Comparison of ENCODE assay signal across 1 cellular context in the genomic region with DNA sequence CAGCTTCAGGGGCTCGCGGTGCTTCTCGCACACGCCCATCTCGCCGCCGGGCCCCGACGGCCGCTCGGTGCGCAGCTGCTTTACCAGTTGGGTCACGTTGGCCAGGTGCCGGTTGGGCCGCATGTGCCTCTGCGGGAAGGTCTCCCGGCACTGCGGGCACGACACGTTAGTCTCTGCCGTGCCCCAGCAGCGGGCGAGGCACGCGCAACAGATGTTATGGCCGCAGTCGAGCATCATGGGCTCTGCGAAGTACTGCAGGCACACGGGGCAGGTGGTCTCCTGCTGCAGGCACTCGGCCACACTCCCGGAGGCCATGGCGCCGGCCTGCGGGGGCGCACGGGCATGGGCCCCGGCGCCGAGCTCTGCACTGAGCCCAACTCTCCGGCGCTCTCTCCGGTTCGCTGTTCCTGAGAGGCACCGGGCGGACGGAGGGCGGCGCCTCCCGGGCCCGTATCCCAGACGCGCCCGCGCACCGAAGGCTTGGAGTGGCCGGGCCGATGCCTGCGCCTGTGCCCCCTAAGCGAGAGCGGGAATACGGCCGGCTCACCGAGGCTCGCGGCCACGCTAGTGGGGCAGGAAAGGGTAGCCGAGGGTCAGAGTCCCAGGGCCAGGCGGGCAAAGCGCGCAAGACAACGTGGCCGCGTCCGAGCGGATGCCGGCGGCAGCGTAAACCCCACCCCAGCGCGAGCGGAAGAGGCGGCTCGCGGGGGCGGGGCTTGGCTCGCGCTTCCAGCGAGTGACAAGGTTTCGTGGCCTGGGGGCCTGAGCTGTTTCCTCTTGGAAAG.
TF ChIP-seq lines count a peak whose summit lies in the region.

A gene with protein sequence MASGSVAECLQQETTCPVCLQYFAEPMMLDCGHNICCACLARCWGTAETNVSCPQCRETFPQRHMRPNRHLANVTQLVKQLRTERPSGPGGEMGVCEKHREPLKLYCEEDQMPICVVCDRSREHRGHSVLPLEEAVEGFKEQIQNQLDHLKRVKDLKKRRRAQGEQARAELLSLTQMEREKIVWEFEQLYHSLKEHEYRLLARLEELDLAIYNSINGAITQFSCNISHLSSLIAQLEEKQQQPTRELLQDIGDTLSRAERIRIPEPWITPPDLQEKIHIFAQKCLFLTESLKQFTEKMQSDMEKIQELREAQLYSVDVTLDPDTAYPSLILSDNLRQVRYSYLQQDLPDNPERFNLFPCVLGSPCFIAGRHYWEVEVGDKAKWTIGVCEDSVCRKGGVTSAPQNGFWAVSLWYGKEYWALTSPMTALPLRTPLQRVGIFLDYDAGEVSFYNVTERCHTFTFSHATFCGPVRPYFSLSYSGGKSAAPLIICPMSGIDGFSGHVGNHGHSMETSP (minus strand): TSS at position 668 of the 785 bp plus-strand sequence. CDS start 353 bp downstream, at position 315.

TF ChIP-seq in HepG2, 621 proteins besides CTCF, POLR2A, EP300 and RAD21 (continued from another document and continues in another):
- TF ChIP-seq, protein P1, sequence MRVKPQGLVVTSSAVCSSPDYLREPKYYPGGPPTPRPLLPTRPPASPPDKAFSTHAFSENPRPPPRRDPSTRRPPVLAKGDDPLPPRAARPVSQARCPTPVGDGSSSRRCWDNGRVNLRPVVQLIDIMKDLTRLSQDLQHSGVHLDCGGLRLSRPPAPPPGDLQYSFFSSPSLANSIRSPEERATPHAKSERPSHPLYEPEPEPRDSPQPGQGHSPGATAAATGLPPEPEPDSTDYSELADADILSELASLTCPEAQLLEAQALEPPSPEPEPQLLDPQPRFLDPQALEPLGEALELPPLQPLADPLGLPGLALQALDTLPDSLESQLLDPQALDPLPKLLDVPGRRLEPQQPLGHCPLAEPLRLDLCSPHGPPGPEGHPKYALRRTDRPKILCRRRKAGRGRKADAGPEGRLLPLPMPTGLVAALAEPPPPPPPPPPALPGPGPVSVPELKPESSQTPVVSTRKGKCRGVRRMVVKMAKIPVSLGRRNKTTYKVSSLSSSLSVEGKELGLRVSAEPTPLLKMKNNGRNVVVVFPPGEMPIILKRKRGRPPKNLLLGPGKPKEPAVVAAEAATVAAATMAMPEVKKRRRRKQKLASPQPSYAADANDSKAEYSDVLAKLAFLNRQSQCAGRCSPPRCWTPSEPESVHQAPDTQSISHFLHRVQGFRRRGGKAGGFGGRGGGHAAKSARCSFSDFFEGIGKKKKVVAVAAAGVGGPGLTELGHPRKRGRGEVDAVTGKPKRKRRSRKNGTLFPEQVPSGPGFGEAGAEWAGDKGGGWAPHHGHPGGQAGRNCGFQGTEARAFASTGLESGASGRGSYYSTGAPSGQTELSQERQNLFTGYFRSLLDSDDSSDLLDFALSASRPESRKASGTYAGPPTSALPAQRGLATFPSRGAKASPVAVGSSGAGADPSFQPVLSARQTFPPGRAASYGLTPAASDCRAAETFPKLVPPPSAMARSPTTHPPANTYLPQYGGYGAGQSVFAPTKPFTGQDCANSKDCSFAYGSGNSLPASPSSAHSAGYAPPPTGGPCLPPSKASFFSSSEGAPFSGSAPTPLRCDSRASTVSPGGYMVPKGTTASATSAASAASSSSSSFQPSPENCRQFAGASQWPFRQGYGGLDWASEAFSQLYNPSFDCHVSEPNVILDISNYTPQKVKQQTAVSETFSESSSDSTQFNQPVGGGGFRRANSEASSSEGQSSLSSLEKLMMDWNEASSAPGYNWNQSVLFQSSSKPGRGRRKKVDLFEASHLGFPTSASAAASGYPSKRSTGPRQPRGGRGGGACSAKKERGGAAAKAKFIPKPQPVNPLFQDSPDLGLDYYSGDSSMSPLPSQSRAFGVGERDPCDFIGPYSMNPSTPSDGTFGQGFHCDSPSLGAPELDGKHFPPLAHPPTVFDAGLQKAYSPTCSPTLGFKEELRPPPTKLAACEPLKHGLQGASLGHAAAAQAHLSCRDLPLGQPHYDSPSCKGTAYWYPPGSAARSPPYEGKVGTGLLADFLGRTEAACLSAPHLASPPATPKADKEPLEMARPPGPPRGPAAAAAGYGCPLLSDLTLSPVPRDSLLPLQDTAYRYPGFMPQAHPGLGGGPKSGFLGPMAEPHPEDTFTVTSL (CRISPR knock-in tag; IDR thresholded peaks at IDR 0.05; ENCODE audit: borderline replicate concordance), result peak; percentile 69; the same call in 1 of the 2 replicates
- TF ChIP-seq KMT2B (CRISPR knock-in tag; IDR thresholded peaks at IDR 0.05), result peak; percentile 84
- TF ChIP-seq ZNF614 (CRISPR knock-in tag; IDR thresholded peaks at IDR 0.05; ENCODE audit: borderline replicate concordance), result peak; percentile 82; the same call in 1 of the 2 replicates
- TF ChIP-seq ZNF121 (CRISPR knock-in tag; IDR thresholded peaks at IDR 0.05), result peak; percentile 80
- TF ChIP-seq, protein P2, sequence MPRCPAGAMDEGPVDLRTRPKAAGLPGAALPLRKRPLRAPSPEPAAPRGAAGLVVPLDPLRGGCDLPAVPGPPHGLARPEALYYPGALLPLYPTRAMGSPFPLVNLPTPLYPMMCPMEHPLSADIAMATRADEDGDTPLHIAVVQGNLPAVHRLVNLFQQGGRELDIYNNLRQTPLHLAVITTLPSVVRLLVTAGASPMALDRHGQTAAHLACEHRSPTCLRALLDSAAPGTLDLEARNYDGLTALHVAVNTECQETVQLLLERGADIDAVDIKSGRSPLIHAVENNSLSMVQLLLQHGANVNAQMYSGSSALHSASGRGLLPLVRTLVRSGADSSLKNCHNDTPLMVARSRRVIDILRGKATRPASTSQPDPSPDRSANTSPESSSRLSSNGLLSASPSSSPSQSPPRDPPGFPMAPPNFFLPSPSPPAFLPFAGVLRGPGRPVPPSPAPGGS (CRISPR knock-in tag; IDR thresholded peaks at IDR 0.05), result peak; percentile 96; the same call in 1 of the 2 replicates
- TF ChIP-seq TAF1 (CRISPR knock-in tag; IDR thresholded peaks at IDR 0.05), result peak; percentile 97
- TF ChIP-seq, protein P3, sequence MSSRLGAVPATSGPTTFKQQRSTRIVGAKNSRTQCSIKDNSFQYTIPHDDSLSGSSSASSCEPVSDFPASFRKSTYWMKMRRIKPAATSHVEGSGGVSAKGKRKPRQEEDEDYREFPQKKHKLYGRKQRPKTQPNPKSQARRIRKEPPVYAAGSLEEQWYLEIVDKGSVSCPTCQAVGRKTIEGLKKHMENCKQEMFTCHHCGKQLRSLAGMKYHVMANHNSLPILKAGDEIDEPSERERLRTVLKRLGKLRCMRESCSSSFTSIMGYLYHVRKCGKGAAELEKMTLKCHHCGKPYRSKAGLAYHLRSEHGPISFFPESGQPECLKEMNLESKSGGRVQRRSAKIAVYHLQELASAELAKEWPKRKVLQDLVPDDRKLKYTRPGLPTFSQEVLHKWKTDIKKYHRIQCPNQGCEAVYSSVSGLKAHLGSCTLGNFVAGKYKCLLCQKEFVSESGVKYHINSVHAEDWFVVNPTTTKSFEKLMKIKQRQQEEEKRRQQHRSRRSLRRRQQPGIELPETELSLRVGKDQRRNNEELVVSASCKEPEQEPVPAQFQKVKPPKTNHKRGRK (CRISPR knock-in tag; IDR thresholded peaks at IDR 0.05), result no peak
- TF ChIP-seq, protein P4, sequence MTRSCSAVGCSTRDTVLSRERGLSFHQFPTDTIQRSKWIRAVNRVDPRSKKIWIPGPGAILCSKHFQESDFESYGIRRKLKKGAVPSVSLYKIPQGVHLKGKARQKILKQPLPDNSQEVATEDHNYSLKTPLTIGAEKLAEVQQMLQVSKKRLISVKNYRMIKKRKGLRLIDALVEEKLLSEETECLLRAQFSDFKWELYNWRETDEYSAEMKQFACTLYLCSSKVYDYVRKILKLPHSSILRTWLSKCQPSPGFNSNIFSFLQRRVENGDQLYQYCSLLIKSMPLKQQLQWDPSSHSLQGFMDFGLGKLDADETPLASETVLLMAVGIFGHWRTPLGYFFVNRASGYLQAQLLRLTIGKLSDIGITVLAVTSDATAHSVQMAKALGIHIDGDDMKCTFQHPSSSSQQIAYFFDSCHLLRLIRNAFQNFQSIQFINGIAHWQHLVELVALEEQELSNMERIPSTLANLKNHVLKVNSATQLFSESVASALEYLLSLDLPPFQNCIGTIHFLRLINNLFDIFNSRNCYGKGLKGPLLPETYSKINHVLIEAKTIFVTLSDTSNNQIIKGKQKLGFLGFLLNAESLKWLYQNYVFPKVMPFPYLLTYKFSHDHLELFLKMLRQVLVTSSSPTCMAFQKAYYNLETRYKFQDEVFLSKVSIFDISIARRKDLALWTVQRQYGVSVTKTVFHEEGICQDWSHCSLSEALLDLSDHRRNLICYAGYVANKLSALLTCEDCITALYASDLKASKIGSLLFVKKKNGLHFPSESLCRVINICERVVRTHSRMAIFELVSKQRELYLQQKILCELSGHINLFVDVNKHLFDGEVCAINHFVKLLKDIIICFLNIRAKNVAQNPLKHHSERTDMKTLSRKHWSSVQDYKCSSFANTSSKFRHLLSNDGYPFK (CRISPR knock-in tag; IDR thresholded peaks at IDR 0.05; ENCODE audit: borderline replicate concordance), result peak; percentile 92
- TF ChIP-seq CC2D1A (CRISPR knock-in tag; IDR thresholded peaks at IDR 0.05), result peak; percentile 97
- TF ChIP-seq CENPT (CRISPR knock-in tag; IDR thresholded peaks at IDR 0.05; ENCODE audit: low read depth), result no peak; the same call in 1 of the 2 replicates
- peak; percentile 56; the same call in 1 of the 2 replicates for TF ChIP-seq NFKBIZ (CRISPR knock-in tag; IDR thresholded peaks at IDR 0.05)
- no peak; the same call in 1 of the 2 replicates for TF ChIP-seq ZFP90 (CRISPR knock-in tag; IDR thresholded peaks at IDR 0.05; ENCODE audit: borderline replicate concordance)
- no peak; the same call in 1 of the 2 replicates for TF ChIP-seq NCOR1 (IDR thresholded peaks at IDR 0.05; ENCODE audit: borderline replicate concordance, low read length)
- TF ChIP-seq, protein P5, sequence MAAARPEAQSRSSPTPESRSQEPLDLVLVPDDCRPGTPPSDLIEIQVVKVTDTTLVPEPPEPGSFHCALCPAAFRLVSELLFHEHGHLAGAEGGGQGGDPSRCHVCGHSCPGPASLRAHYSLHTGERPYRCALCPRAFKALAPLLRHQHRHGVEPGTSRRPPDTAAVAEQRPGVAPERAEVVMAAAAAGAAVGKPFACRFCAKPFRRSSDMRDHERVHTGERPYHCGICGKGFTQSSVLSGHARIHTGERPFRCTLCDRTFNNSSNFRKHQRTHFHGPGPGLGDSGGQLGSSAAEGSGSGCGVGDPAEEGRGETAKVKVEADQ (CRISPR knock-in tag; IDR thresholded peaks at IDR 0.05; ENCODE audit: borderline replicate concordance), result peak; percentile 74; the same call in 1 of the 2 replicates
- TF ChIP-seq RBM22 (optimal IDR thresholded peaks at IDR 0.05; ENCODE audit: low read length), result no peak
- TF ChIP-seq SIX1 (CRISPR knock-in tag; IDR thresholded peaks at IDR 0.05; ENCODE audit: borderline replicate concordance), result no peak
- peak; percentile 58 for TF ChIP-seq ONECUT2 (CRISPR knock-in tag; IDR thresholded peaks at IDR 0.05)
- peak; percentile 86 for TF ChIP-seq ZNF724P (CRISPR knock-in tag; IDR thresholded peaks at IDR 0.05; ENCODE audit: borderline replicate concordance)
- no peak for TF ChIP-seq TCF7L2 (IDR thresholded peaks at IDR 0.05; ENCODE audit: low read depth, low read length)
- TF ChIP-seq ZNF670 (CRISPR knock-in tag; IDR thresholded peaks at IDR 0.05; ENCODE audit: borderline replicate concordance), result peak; percentile 98
- no peak for TF ChIP-seq PAF1 (CRISPR knock-in tag; IDR thresholded peaks at IDR 0.05)
- TF ChIP-seq, protein P6, sequence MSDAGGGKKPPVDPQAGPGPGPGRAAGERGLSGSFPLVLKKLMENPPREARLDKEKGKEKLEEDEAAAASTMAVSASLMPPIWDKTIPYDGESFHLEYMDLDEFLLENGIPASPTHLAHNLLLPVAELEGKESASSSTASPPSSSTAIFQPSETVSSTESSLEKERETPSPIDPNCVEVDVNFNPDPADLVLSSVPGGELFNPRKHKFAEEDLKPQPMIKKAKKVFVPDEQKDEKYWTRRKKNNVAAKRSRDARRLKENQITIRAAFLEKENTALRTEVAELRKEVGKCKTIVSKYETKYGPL (CRISPR knock-in tag; IDR thresholded peaks at IDR 0.05), result peak; percentile 12; the same call in 1 of the 2 replicates
- TF ChIP-seq ZNF367 (CRISPR knock-in tag; IDR thresholded peaks at IDR 0.05; ENCODE audit: borderline replicate concordance), result no peak
- peak; percentile 71 for TF ChIP-seq CCDC6 (CRISPR knock-in tag; IDR thresholded peaks at IDR 0.05)
- TF ChIP-seq SNRNP70 (IDR thresholded peaks at IDR 0.05; ENCODE audit: low read depth, low read length), result no peak
- peak; percentile 96; the same call in 1 of the 2 replicates for TF ChIP-seq ZNF547 (CRISPR knock-in tag; IDR thresholded peaks at IDR 0.05)
- peak; percentile 36 for TF ChIP-seq EED (CRISPR knock-in tag; IDR thresholded peaks at IDR 0.05)
- TF ChIP-seq NFIC (IDR thresholded peaks at IDR 0.05; ENCODE audit: low read length), result no peak
- TF ChIP-seq MTF1 (CRISPR knock-in tag; IDR thresholded peaks at IDR 0.05), result no peak; the same call in 1 of the 2 replicates
- TF ChIP-seq FOXO1 (CRISPR knock-in tag; IDR thresholded peaks at IDR 0.05), result peak; percentile 52
- TF ChIP-seq IRF2 (CRISPR knock-in tag; IDR thresholded peaks at IDR 0.05), result peak; percentile 80
- no peak; the same call in 1 of the 2 replicates for TF ChIP-seq ZNF225 (CRISPR knock-in tag; IDR thresholded peaks at IDR 0.05)
- no peak for TF ChIP-seq ZNF432 (CRISPR knock-in tag; IDR thresholded peaks at IDR 0.05; ENCODE audit: borderline replicate concordance)
- TF ChIP-seq, protein P7, sequence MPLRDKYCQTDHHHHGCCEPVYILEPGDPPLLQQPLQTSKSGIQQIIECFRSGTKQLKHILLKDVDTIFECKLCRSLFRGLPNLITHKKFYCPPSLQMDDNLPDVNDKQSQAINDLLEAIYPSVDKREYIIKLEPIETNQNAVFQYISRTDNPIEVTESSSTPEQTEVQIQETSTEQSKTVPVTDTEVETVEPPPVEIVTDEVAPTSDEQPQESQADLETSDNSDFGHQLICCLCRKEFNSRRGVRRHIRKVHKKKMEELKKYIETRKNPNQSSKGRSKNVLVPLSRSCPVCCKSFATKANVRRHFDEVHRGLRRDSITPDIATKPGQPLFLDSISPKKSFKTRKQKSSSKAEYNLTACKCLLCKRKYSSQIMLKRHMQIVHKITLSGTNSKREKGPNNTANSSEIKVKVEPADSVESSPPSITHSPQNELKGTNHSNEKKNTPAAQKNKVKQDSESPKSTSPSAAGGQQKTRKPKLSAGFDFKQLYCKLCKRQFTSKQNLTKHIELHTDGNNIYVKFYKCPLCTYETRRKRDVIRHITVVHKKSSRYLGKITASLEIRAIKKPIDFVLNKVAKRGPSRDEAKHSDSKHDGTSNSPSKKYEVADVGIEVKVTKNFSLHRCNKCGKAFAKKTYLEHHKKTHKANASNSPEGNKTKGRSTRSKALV (CRISPR knock-in tag; IDR thresholded peaks at IDR 0.05), result peak; percentile 96
- TF ChIP-seq, protein P8, sequence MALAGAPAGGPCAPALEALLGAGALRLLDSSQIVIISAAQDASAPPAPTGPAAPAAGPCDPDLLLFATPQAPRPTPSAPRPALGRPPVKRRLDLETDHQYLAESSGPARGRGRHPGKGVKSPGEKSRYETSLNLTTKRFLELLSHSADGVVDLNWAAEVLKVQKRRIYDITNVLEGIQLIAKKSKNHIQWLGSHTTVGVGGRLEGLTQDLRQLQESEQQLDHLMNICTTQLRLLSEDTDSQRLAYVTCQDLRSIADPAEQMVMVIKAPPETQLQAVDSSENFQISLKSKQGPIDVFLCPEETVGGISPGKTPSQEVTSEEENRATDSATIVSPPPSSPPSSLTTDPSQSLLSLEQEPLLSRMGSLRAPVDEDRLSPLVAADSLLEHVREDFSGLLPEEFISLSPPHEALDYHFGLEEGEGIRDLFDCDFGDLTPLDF (CRISPR knock-in tag; IDR thresholded peaks at IDR 0.05), result peak; percentile 87
- 0 out of 2 replicates have a peak, but pooled peaks have one; percentile 10 for TF ChIP-seq KLF9 (CRISPR knock-in tag; IDR thresholded peaks at IDR 0.05; ENCODE audit: low read depth)
- TF ChIP-seq SRSF4 (IDR thresholded peaks at IDR 0.05; ENCODE audit: low read depth, low read length, poor library complexity, severe bottlenecking), result peak; percentile 84
- TF ChIP-seq DMAP1 (CRISPR knock-in tag; IDR thresholded peaks at IDR 0.05), result peak; percentile 100
